10 cellular contexts compared by ENCODE assay signal in the genomic region with DNA sequence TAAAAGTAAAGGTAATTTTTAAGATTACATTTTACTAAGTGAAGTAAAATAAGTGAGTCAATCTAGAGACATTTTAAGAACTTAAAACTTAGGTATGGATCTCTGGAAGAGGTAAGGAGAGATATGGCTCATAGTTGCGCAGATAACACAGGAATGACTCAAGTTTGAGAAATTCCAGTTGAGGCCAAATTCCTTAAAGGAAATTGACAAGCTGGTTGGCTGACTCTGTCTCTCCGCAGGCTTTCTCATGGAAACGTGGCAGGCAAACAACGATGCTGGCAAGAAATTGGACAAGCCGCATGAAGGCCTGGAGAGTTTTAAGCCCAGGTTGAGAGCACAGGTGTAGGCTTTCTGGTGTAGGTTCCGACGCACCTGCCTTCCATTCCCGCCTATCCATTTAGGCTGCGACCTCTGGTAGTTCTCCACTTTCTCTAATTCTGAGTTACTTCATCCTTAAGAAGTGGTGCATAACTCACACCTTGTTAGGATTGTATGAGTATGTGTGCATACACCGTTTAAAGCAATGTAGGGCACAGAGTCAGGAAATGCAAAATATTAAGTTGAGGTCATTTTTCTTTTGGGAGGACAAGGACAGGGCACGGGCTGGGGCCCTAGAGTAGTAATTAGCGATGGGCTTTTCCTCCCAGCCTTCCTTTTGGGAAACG. TPM values are rescaled to one million over a fixed set of nuclear protein-coding genes. Genes with fewer than 3 reads are reported as not detected.
DNase-seq lines count a peak whose midpoint lies in the region; ATAC-seq, FAIRE-seq and TF ChIP-seq lines count a peak whose summit lies in the region.
"Had no signal": no experiment of that assay in that cellular context is flagged by ENCODE, and none has a peak within 500 bp of the region (broad histone marks: within the 10 kb centered on the region; RNA-seq: fewer than 3 reads in every experiment).

No MANE protein-coding gene starts in this region.

- H3K4me3 ChIP-seq in skeletal muscle cell (ENCODE audit: low read depth, low read length) (peak overlapping the region; percentile 43), HAP-1 (no peak overlapping the region)
- no peak overlapping the region for H3K4me3 ChIP-seq in naive thymus-derived CD4-positive, alpha-beta T cell (ENCODE audit: low read length)
- H3K4me3 ChIP-seq: K562 had no signal

- in situ Hi-C loops in HAP-1 (cut with MboI; ENCODE audit: low sequenced_read_pairs): loop anchor here (10.0 to 25.0 kb wide), 2 partner anchors 466 to 734 kb away; no protein-coding TSS in a partner anchor

- H3K36me3 Mint-ChIP-seq in WTC11: no peaks in the 10 kb centered on the region
- peaks cover 0 to 5% (median 0%) of the 10 kb centered on the region in 5 donors for H3K36me3 Mint-ChIP-seq in naive thymus-derived CD4-positive, alpha-beta T cell

- peaks cover 2% of the 10 kb centered on the region; the same call in 1 of the 2 replicates for H3K27me3 ChIP-seq in HAP-1 (ENCODE audit: low read depth)
- H3K27me3 ChIP-seq in naive thymus-derived CD4-positive, alpha-beta T cell (ENCODE audit: control insufficient read depth in 2 of 2, insufficient read depth in 2 of 2, low read length in 2 of 2): peaks cover 0 to 5% of the 10 kb centered on the region in 2 donors

- H3K27me3 Mint-ChIP-seq in WTC11 (ENCODE audit: low read depth): peaks cover 14% of the 10 kb centered on the region
- H3K27me3 Mint-ChIP-seq in naive thymus-derived CD4-positive, alpha-beta T cell: peaks cover 31 to 53% (median 37%) of the 10 kb centered on the region in 5 donors

- no peaks in the 10 kb centered on the region for H3K36me3 ChIP-seq in HAP-1 (replicated peaks)
- H3K36me3 ChIP-seq in naive thymus-derived CD4-positive, alpha-beta T cell (ENCODE audit: control insufficient read depth in 2 of 3, insufficient read depth in 3 of 3, low read length in 3 of 3): no peaks in the 10 kb centered on the region

- DNase-seq in H54 (ENCODE audit: insufficient read length, low spot score): peak; percentile 85
- no peak for DNase-seq in WTC11 (ENCODE audit: low spot score)
- DNase-seq in left cardiac atrium: no peak
- DNase-seq in skeletal muscle cell (ENCODE audit: low read depth): no peak
- no peak for DNase-seq in HAP-1 (ENCODE audit: low spot score in 2 of 2)
- DNase-seq in GM19240 (ENCODE audit: insufficient read length, low spot score): no peak
- no peak for DNase-seq in naive thymus-derived CD4-positive, alpha-beta T cell

- H3K9me3 Mint-ChIP-seq in WTC11: no peaks in the 10 kb centered on the region
- peaks cover 0 to 5% (median 0%) of the 10 kb centered on the region in 11 donors for H3K9me3 Mint-ChIP-seq in naive thymus-derived CD4-positive, alpha-beta T cell

- TF ChIP-seq POLR2A in H54 (IDR thresholded peaks at IDR 0.05; ENCODE audit: low read depth, low read length): no peak

- H3K4me1 Mint-ChIP-seq in WTC11: peaks cover 19% of the 10 kb centered on the region
- H3K4me1 Mint-ChIP-seq in naive thymus-derived CD4-positive, alpha-beta T cell: peaks cover 0 to 3% (median 0%) of the 10 kb centered on the region in 7 donors

- CTCF ChIA-PET in WTC11 (lab: Charles Lee): interaction anchor here (0.7 to 3.7 kb wide), 4 partner anchors 9 to 213 kb away, joined by 3 to 47 read pairs (median 4); no protein-coding TSS in a partner anchor
- CTCF ChIA-PET in naive thymus-derived CD4-positive, alpha-beta T cell (lab: Charles Lee): interaction anchor here (0.9 kb wide), 1 partner anchor 19 kb away, joined by 3 read pairs; no protein-coding TSS in a partner anchor

- POLR2A ChIA-PET in WTC11 (lab: Charles Lee): no interaction called here
- POLR2A ChIA-PET in naive thymus-derived CD4-positive, alpha-beta T cell (lab: Charles Lee): no interaction called here

- TF ChIP-seq CTCF in WTC11 (IDR thresholded peaks at IDR 0.05): no peak

- peak overlapping the region; percentile 64 for H3K4me3 Mint-ChIP-seq in WTC11
- peak overlapping the region in 1 of 10 donors; percentile 20 for H3K4me3 Mint-ChIP-seq in naive thymus-derived CD4-positive, alpha-beta T cell

- H3K27ac Mint-ChIP-seq in WTC11: no peak overlapping the region
- no peak overlapping the region for H3K27ac Mint-ChIP-seq in naive thymus-derived CD4-positive, alpha-beta T cell

- H3K9me3 ChIP-seq in HAP-1: no peaks in the 10 kb centered on the region
- H3K9me3 ChIP-seq in naive thymus-derived CD4-positive, alpha-beta T cell (ENCODE audit: control insufficient read depth in 2 of 3, low read length in 3 of 3): no peaks in the 10 kb centered on the region

- intact Hi-C loops in left cardiac atrium (cut with DNase I): no loop called here
- intact Hi-C loops in naive thymus-derived CD4-positive, alpha-beta T cell (cut with micrococcal nuclease): no loop called here

- ATAC-seq in WTC11 (peak; percentile 19), left cardiac atrium (peak; percentile 43 to 82), GM21529 (IDR thresholded peaks at IDR 0.05; ENCODE audit: unreplicated experiment) (no peak)
- ATAC-seq in naive thymus-derived CD4-positive, alpha-beta T cell: no peak

- peak; percentile 96 for FAIRE-seq in H54 (lab: Jason Lieb, UNC)
- FAIRE-seq: endometrium, K562 had no signal

- no peaks in the 10 kb centered on the region for H3K4me1 ChIP-seq in HAP-1
- no peaks in the 10 kb centered on the region for H3K4me1 ChIP-seq in naive thymus-derived CD4-positive, alpha-beta T cell (ENCODE audit: control insufficient read depth in 2 of 2, insufficient read depth in 2 of 2, low read length in 2 of 2)

- no peak overlapping the region for H3K27ac ChIP-seq in naive thymus-derived CD4-positive, alpha-beta T cell (ENCODE audit: low read depth, low read length)

TF ChIP-seq in WTC11, 78 proteins besides CTCF, POLR2A, EP300 and RAD21 (continues in another document):
- TF ChIP-seq, protein P1, sequence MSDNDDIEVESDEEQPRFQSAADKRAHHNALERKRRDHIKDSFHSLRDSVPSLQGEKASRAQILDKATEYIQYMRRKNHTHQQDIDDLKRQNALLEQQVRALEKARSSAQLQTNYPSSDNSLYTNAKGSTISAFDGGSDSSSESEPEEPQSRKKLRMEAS (CRISPR knock-in tag; IDR thresholded peaks at IDR 0.05): no peak
- TF ChIP-seq, protein P2, sequence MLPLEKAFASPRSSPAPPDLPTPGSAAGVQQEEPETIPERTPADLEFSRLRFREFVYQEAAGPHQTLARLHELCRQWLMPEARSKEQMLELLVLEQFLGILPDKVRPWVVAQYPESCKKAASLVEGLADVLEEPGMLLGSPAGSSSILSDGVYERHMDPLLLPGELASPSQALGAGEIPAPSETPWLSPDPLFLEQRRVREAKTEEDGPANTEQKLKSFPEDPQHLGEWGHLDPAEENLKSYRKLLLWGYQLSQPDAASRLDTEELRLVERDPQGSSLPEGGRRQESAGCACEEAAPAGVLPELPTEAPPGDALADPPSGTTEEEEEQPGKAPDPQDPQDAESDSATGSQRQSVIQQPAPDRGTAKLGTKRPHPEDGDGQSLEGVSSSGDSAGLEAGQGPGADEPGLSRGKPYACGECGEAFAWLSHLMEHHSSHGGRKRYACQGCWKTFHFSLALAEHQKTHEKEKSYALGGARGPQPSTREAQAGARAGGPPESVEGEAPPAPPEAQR (CRISPR knock-in tag; IDR thresholded peaks at IDR 0.05): no peak
- TF ChIP-seq, protein P3, sequence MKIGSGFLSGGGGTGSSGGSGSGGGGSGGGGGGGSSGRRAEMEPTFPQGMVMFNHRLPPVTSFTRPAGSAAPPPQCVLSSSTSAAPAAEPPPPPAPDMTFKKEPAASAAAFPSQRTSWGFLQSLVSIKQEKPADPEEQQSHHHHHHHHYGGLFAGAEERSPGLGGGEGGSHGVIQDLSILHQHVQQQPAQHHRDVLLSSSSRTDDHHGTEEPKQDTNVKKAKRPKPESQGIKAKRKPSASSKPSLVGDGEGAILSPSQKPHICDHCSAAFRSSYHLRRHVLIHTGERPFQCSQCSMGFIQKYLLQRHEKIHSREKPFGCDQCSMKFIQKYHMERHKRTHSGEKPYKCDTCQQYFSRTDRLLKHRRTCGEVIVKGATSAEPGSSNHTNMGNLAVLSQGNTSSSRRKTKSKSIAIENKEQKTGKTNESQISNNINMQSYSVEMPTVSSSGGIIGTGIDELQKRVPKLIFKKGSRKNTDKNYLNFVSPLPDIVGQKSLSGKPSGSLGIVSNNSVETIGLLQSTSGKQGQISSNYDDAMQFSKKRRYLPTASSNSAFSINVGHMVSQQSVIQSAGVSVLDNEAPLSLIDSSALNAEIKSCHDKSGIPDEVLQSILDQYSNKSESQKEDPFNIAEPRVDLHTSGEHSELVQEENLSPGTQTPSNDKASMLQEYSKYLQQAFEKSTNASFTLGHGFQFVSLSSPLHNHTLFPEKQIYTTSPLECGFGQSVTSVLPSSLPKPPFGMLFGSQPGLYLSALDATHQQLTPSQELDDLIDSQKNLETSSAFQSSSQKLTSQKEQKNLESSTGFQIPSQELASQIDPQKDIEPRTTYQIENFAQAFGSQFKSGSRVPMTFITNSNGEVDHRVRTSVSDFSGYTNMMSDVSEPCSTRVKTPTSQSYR (CRISPR knock-in tag; IDR thresholded peaks at IDR 0.05): no peak
- TF ChIP-seq OVOL2 (CRISPR knock-in tag; IDR thresholded peaks at IDR 0.05; ENCODE audit: borderline replicate concordance) (no peak), CREM (CRISPR knock-in tag; IDR thresholded peaks at IDR 0.05) (no peak), NFYB (CRISPR knock-in tag; conservative IDR thresholded peaks at IDR 0.05; ENCODE audit: low read depth) (no peak)
- TF ChIP-seq, protein P4, sequence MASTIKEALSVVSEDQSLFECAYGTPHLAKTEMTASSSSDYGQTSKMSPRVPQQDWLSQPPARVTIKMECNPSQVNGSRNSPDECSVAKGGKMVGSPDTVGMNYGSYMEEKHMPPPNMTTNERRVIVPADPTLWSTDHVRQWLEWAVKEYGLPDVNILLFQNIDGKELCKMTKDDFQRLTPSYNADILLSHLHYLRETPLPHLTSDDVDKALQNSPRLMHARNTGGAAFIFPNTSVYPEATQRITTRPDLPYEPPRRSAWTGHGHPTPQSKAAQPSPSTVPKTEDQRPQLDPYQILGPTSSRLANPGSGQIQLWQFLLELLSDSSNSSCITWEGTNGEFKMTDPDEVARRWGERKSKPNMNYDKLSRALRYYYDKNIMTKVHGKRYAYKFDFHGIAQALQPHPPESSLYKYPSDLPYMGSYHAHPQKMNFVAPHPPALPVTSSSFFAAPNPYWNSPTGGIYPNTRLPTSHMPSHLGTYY (CRISPR knock-in tag; IDR thresholded peaks at IDR 0.05): no peak

RNA-seq across cellular contexts. Expression of a gene that starts 0.6 kb away (rescaled TPM):
- total RNA-seq in WTC11 (2021) (0.48 to 0.69 TPM (median 0.61 TPM) in 3 replicates), left cardiac atrium (under 1 TPM; 0.21 to 0.65 TPM)
- not detected for total RNA-seq in naive thymus-derived CD4-positive, alpha-beta T cell
- polyA plus RNA-seq in naive thymus-derived CD4-positive, alpha-beta T cell: not detected
- total RNA-seq: K562 had no signal
- polyA plus RNA-seq: K562 had no signal

RNA-seq across cellular contexts. Expression of a gene that starts 57.2 kb away (rescaled TPM):
- not detected in 3 replicates for total RNA-seq in WTC11 (2021)
- not detected for total RNA-seq in left cardiac atrium
- 1 to 10 TPM in 2 of 5 experiments, under 1 TPM in 1, not detected in 2; 0.36 to 1.9 (median 1.4) TPM for total RNA-seq in naive thymus-derived CD4-positive, alpha-beta T cell
- not detected for polyA plus RNA-seq in naive thymus-derived CD4-positive, alpha-beta T cell
- polyA plus RNA-seq: K562 had no signal

Comparison
In these comparisons a context has a peak if more than half of its experiments do, and no peak if none do; other contexts are left out.
1. ATAC-seq: peak in WTC11 (single experiment) and left cardiac atrium (2 of 2); none in GM21529 (single experiment) and naive thymus-derived CD4-positive, alpha-beta T cell (single experiment).